8 cellular contexts compared by ENCODE assay signal in the genomic region with DNA sequence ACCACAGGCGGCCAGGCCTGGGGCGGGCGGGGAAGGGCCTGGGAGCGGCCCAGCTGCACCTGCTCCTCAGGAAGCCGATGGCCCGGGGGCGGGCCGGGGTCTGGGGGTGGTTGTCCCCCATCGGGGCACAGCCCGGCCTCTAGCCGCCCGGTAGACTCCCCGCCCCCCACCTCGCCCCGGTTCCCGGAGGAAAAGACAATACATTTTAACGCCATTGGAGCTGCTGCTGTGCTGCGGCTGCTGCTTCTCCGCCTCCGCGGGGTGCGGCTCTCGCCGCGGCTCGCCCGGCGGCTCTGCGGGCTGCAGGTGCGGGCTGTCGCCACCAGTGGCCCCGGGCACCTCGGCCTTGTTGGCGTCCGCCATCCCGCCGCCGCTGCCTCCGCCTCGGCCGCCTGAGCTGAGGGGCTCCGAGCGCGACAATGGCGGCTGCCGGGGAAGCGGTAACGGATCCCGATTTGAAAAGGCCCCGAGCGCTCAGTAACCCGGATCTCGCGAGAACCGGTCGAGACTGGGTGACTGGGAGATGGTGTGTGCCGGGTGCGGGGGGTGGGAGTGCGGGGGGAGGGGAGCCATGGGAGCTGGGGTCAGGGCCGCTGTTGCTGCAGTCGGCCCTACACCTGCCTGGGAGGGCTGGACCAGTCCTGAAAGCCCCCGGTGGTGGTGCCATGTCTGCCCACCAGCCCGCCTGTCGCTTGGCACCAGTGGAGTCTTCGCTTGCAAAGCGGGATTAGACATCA. TPM values are rescaled to one million over a fixed set of nuclear protein-coding genes. Genes with fewer than 3 reads are reported as not detected.
DNase-seq lines count a peak whose midpoint lies in the region; ATAC-seq, FAIRE-seq and TF ChIP-seq lines count a peak whose summit lies in the region.

A gene with protein sequence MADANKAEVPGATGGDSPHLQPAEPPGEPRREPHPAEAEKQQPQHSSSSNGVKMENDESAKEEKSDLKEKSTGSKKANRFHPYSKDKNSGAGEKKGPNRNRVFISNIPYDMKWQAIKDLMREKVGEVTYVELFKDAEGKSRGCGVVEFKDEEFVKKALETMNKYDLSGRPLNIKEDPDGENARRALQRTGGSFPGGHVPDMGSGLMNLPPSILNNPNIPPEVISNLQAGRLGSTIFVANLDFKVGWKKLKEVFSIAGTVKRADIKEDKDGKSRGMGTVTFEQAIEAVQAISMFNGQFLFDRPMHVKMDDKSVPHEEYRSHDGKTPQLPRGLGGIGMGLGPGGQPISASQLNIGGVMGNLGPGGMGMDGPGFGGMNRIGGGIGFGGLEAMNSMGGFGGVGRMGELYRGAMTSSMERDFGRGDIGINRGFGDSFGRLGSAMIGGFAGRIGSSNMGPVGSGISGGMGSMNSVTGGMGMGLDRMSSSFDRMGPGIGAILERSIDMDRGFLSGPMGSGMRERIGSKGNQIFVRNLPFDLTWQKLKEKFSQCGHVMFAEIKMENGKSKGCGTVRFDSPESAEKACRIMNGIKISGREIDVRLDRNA (minus strand): TSS at position 421 of the 737 bp plus-strand sequence. CDS start 58 bp downstream, at position 363.

- H3K27ac ChIP-seq in small intestine (ENCODE audit: low read depth in 1 of 2, low read length in 1 of 2): peak within 1 kb of the TSS in 1 of 2 donors; percentile 72

- WGBS in small intestine, 3 donors: 2 to 4% (median 2%) methylated on average over 64 to 66 of the region's 66 CpGs

- TF ChIP-seq CTCF in GM12865 (IDR thresholded peaks at IDR 0.05; ENCODE audit: insufficient read depth, low read depth, low read length, missing control alignments): no peak
- no peak for TF ChIP-seq CTCF in WI38 (IDR thresholded peaks at IDR 0.05; ENCODE audit: low read depth, low read length)
- no peak for TF ChIP-seq CTCF in cardiac fibroblast (IDR thresholded peaks at IDR 0.05; ENCODE audit: low read depth, low read length)

- peaks cover 0 to 2% of the 10 kb centered on the region in 2 donors for H3K27me3 ChIP-seq in small intestine (ENCODE audit: control insufficient read depth in 2 of 2, insufficient read depth in 2 of 2, low read length in 2 of 2)

- DNase-seq in GM12865 (ENCODE audit: low read depth) (peak; percentile 86), NCI-H1436 (lab: John Stamatoyannopoulos, UW) (peak; percentile 90), cardiac fibroblast (ENCODE audit: low read depth in 2 of 2) (peak; percentile 19 to 51), iPS-NIHi7 (ENCODE audit: extremely low spot score) (peak; percentile 88), small intestine (peak; percentile 35), GOT3 (lab: John Stamatoyannopoulos, UW) (no peak)

- H3K4me3 ChIP-seq in GM12865 (ENCODE audit: low read depth, low read length) (peak within 1 kb of the TSS; percentile 75), WI38 (ENCODE audit: low read depth, low read length) (peak within 1 kb of the TSS; percentile 70), cardiac fibroblast (replicated peaks in 1 of 2; ENCODE audit: low read depth in 2 of 2, low read length in 2 of 2) (peak within 1 kb of the TSS; percentile 32 to 52), small intestine (ENCODE audit: low read depth in 1 of 2, low read length in 2 of 2) (peak within 1 kb of the TSS; percentile 61 to 70)

- no peaks in the 10 kb centered on the region for H3K9me3 ChIP-seq in small intestine (ENCODE audit: control insufficient read depth, low read depth)

- peak; percentile 80 for ATAC-seq in HG02588 (IDR thresholded peaks at IDR 0.05; ENCODE audit: unreplicated experiment)

- no peak for FAIRE-seq in small intestine (lab: Jason Lieb, UNC)

- no peaks in the 10 kb centered on the region for H3K36me3 ChIP-seq in small intestine (ENCODE audit: control insufficient read depth in 2 of 2, insufficient read depth in 2 of 2, low read length in 2 of 2)

- H3K4me1 ChIP-seq in small intestine (ENCODE audit: control insufficient read depth in 2 of 2, insufficient read depth in 1 of 2, low read depth in 1 of 2, low read length in 1 of 2): no peaks in the 10 kb centered on the region

RNA-seq across cellular contexts. Expression of the gene that starts here (rescaled TPM):
- polyA plus RNA-seq in small intestine: 1 to 10 TPM; 1.1 to 6.9 (median 2.2) TPM
